ENCODE assay signal across 8 cellular contexts in the genomic region with DNA sequence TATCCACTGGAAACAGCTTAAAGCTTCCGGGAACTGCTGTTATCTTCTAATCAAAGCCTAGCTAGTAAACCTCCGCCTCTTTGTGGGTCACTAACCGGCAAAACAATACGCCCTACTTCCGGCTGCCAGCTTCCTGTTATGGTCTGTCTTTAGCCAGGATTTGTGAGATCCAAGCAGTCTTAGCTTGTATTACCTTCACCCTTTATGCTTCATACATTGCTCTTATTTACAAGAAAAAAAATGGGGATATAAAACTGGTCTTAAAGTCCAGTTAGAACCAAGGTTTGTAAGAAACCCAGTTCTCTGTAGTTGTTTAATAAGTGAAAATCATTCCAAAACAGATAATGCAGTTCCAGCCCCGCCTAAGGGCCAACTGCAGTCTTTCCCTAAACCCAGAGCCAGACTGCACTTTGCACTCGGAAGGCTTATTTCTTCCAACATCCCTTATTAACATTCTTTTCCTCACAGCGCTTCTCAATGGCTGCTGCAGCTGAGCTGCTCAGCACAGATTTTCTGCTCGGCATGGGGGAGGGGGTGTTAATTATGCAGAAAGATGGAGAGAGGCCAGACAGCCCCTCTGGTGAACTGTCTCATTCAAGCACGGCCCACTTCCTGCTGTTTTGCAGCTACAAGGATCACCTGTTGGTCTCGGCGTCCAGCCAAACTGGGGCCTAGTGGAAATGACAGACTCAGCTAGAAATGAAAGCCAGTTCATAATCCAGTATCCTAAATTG.
DNase-seq lines count a peak whose midpoint lies in the region; ATAC-seq and TF ChIP-seq lines count a peak whose summit lies in the region.

No MANE protein-coding gene starts in this region.

- TF ChIP-seq CTCF in chondrocyte (IDR thresholded peaks at IDR 0.05), result peak; percentile 14
- TF ChIP-seq CTCF in left lung (IDR thresholded peaks at IDR 0.05), result no peak

- intact Hi-C loops in left lung (cut with DNase I), result no loop called here

- DNase-seq in COR-L47 (lab: John Stamatoyannopoulos, UW) (peak; percentile 98), HAP-1 (ENCODE audit: low spot score in 2 of 2) (peak; percentile 65 to 85), NCI-H1694 treated with DMSO at 0.1 percent for 48 hours (lab: John Stamatoyannopoulos, UW) (peak; percentile 92), chondrocyte (ENCODE audit: low spot score) (peak; percentile 94), left lung (peak; percentile 62 to 63), SIG-M5 treated with dmso at 0.1 percent for 504 hours (lab: John Stamatoyannopoulos, UW; ENCODE audit: unreplicated experiment) (no peak)
- peak; percentile 59 to 70 for DNase-seq in activated CD4-positive, alpha-beta T cell treated with anti-CD3 and anti-CD28 coated beads for 4 hours
- peak; percentile 26 to 44 (median 40) for DNase-seq in stimulated activated CD4-positive, alpha-beta T cell treated with anti-CD3 and anti-CD28 coated beads, Interleukin-1b, Interleukin-23, amount 100 ng/mL, for 24 hours (ENCODE audit: low read depth in 4 of 4, low spot score in 1 of 4)

- H3K4me1 Mint-ChIP-seq in chondrocyte (ENCODE audit: low read depth), result peaks cover 33% of the 10 kb centered on the region

- H3K36me3 ChIP-seq in HAP-1 (replicated peaks) (no peaks in the 10 kb centered on the region), left lung (no peaks in the 10 kb centered on the region)

- H3K4me3 Mint-ChIP-seq in chondrocyte (ENCODE audit: unreplicated experiment), result peak overlapping the region; percentile 47

- no peaks in the 10 kb centered on the region for H3K27me3 Mint-ChIP-seq in chondrocyte (ENCODE audit: low read depth)

- H3K9me3 Mint-ChIP-seq in chondrocyte (ENCODE audit: low read depth), result no peaks in the 10 kb centered on the region

- H3K27ac ChIP-seq in left lung, result peak overlapping the region; percentile 55 to 59

- peak overlapping the region; percentile 83 for H3K27ac Mint-ChIP-seq in chondrocyte (ENCODE audit: unreplicated experiment)

- no peaks in the 10 kb centered on the region for H3K27me3 ChIP-seq in HAP-1 (ENCODE audit: low read depth)
- H3K27me3 ChIP-seq in left lung, result no peaks in the 10 kb centered on the region

- H3K9me3 ChIP-seq in HAP-1, result no peaks in the 10 kb centered on the region
- H3K9me3 ChIP-seq in left lung, result no peaks in the 10 kb centered on the region

- H3K36me3 Mint-ChIP-seq in chondrocyte (ENCODE audit: low read depth), result no peaks in the 10 kb centered on the region

- in situ Hi-C loops in HAP-1 (cut with MboI; ENCODE audit: low sequenced_read_pairs), result loop anchor here (25.0 kb wide), 1 partner anchor 1446 kb away; no protein-coding TSS in a partner anchor

- ATAC-seq in left lung, result peak; percentile 69

- no peak overlapping the region for H3K4me3 ChIP-seq in HAP-1
- H3K4me3 ChIP-seq in left lung, result no peak overlapping the region

- peaks cover 8% of the 10 kb centered on the region for H3K4me1 ChIP-seq in HAP-1
- H3K4me1 ChIP-seq in left lung, result peaks cover 11 to 22% of the 10 kb centered on the region in 2 donors
